In the genomic region with DNA sequence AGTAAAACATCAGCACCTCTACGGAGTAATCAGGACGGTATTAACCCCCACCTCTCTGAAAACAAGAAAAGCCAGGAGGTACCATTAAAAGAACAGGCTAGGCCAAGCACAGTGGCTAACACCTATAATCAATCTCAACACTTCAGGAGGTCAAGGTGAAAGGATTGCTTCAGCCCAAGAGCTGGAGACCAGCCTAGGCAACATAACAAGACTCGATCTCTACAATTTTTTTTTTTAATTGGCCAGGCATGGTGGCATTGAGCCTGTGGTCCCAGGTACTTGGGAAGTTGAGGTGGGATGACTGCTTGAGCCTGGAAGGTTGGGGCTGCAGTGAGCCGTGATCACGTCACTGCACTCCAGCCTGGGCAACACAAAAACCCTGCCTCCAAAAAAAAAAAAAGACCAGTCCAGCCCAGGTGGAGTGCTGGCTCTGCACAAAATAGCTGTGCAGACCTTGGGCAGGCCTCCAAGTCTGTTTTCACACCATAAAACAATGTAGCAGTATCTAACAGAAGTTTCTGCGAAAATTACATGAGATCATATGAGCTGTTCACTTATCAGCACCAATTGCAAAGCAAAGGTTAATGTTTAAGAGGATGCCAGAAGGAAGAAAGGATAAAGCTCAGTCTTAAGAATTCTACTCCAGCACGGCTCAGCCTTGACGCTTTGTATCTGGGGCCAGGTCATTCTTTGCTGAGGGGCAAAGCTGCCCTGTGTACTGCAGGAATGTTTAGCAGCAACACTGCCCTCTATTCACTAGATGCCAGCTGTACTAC, we compare ENCODE assay signal across 13 cellular contexts. TPM values are rescaled to one million over a fixed set of nuclear protein-coding genes. Genes with fewer than 3 reads are reported as not detected.
DNase-seq lines count a peak whose midpoint lies in the region; ATAC-seq, FAIRE-seq and TF ChIP-seq lines count a peak whose summit lies in the region.
"Had no signal": no experiment of that assay in that cellular context is flagged by ENCODE, and none has a peak within 500 bp of the region (broad histone marks: within the 10 kb centered on the region; RNA-seq: fewer than 3 reads in every experiment).

No MANE protein-coding gene starts in this region.

- no peaks in the 10 kb centered on the region for H3K9me3 ChIP-seq in right lobe of liver
- H3K9me3 ChIP-seq: ascending aorta, esophagus muscularis mucosa had no signal

- H3K27ac ChIP-seq in cingulate gyrus (ENCODE audit: low read depth, low read length) (peak overlapping the region; percentile 48), right lobe of liver (peak overlapping the region in 2 of 3 donors; percentile 10 to 62), substantia nigra (ENCODE audit: low read depth, low read length, poor library complexity, severe bottlenecking) (peak overlapping the region; percentile 41)
- H3K27ac ChIP-seq: ascending aorta had no signal

- FAIRE-seq in D721Med (lab: Jason Lieb, UNC) = no peak
- FAIRE-seq: islet of Langerhans had no signal

- ATAC-seq in right lobe of liver = peak; percentile 69 to 80 (median 76)
- ATAC-seq in activated CD8-positive, alpha-beta T cell treated with anti-CD3 and anti-CD28 coated beads, Interleukin-2, amount 10 ng/mL, durations not matched to agents 7 days and 5 days = no peak

- 24% methylated on average over 8 of the region's 8 CpGs for WGBS in right lobe of liver (ENCODE audit: insufficient coverage, low coverage, low lambda C conversion rate, missing lambda C conversion rate)

- TF ChIP-seq CTCF in right lobe of liver (IDR thresholded peaks at IDR 0.05) = no peak
- TF ChIP-seq CTCF in D721Med (IDR thresholded peaks at IDR 0.05; ENCODE audit: insufficient read depth, missing control alignments) = no peak

- no peaks in the 10 kb centered on the region for H3K9me3 Mint-ChIP-seq in activated CD8-positive, alpha-beta T cell treated with anti-CD3 and anti-CD28 coated beads, Interleukin-2, amount 10 ng/mL, durations not matched to agents 7 days and 5 days (ENCODE audit: insufficient read depth)
- H3K9me3 Mint-ChIP-seq: T-helper 2 cell treated with Interferon-gamma antibody and Interleukin-4, amounts not matched to agents 5 μg/mL and 100 μg/mL, for 36 hours had no signal

- peaks cover 2% of the 10 kb centered on the region for H3K36me3 Mint-ChIP-seq in activated CD8-positive, alpha-beta T cell treated with anti-CD3 and anti-CD28 coated beads, Interleukin-2, amount 10 ng/mL, durations not matched to agents 7 days and 5 days (ENCODE audit: low read depth)

- H3K4me1 ChIP-seq in right lobe of liver = peaks cover 0 to 38% (median 8%) of the 10 kb centered on the region in 4 donors
- H3K4me1 ChIP-seq: ascending aorta had no signal

- no peak overlapping the region for H3K27ac Mint-ChIP-seq in activated CD8-positive, alpha-beta T cell treated with anti-CD3 and anti-CD28 coated beads, Interleukin-2, amount 10 ng/mL, durations not matched to agents 7 days and 5 days
- H3K27ac Mint-ChIP-seq: T-helper 2 cell treated with Interferon-gamma antibody and Interleukin-4, amounts not matched to agents 5 μg/mL and 100 μg/mL, for 36 hours had no signal

- POLR2A ChIA-PET in activated CD8-positive, alpha-beta T cell treated with anti-CD3 and anti-CD28 coated beads, Interleukin-2, amount 10 ng/mL, durations not matched to agents 7 days and 5 days (lab: Charles Lee) = interaction anchor here (0.6 kb wide), 1 partner anchor 14 kb away, joined by 3 read pairs; no protein-coding TSS in a partner anchor

- CTCF ChIA-PET in activated CD8-positive, alpha-beta T cell treated with anti-CD3 and anti-CD28 coated beads, Interleukin-2, amount 10 ng/mL, durations not matched to agents 7 days and 5 days (lab: Charles Lee) = no interaction called here

- H3K4me1 Mint-ChIP-seq in activated CD8-positive, alpha-beta T cell treated with anti-CD3 and anti-CD28 coated beads, Interleukin-2, amount 10 ng/mL, durations not matched to agents 7 days and 5 days (ENCODE audit: low read depth) = no peaks in the 10 kb centered on the region

- no peak overlapping the region for H3K4me3 ChIP-seq in right lobe of liver
- H3K4me3 ChIP-seq: ascending aorta, esophagus muscularis mucosa had no signal

- no peak overlapping the region for H3K4me3 Mint-ChIP-seq in activated CD8-positive, alpha-beta T cell treated with anti-CD3 and anti-CD28 coated beads, Interleukin-2, amount 10 ng/mL, durations not matched to agents 7 days and 5 days
- H3K4me3 Mint-ChIP-seq: T-helper 2 cell treated with Interferon-gamma antibody and Interleukin-4, amounts not matched to agents 5 μg/mL and 100 μg/mL, for 36 hours had no signal

- no peaks in the 10 kb centered on the region for H3K27me3 ChIP-seq in right lobe of liver
- H3K27me3 ChIP-seq: ascending aorta, esophagus muscularis mucosa had no signal

- intact Hi-C loops in right lobe of liver (cut with DNase I) = no loop called here

- DNase-seq in NCI-H226 = peak; percentile 27
- peak in 1 of 3 donors; percentile 45 for DNase-seq in right lobe of liver
- peak in 2 of 49 donors; percentile 29 to 75 for DNase-seq in substantia nigra (lab: John Stamatoyannopoulos, UW)
- DNase-seq in NCI-H2196 treated with DMSO at 0.1 percent for 48 hours (lab: John Stamatoyannopoulos, UW; ENCODE audit: unreplicated experiment) = no peak
- DNase-seq in D721Med (ENCODE audit: insufficient read length, low spot score) = no peak
- no peak for DNase-seq in activated CD8-positive, alpha-beta T cell treated with anti-CD3 and anti-CD28 coated beads, Interleukin-2, amount 10 ng/mL, durations not matched to agents 7 days and 5 days
- DNase-seq: DND-41, NCI-H1105 treated with DMSO at 0.1 percent for 48 hours had no signal

- TF ChIP-seq POLR2A in right lobe of liver (IDR thresholded peaks at IDR 0.05) = no peak

- H3K27me3 Mint-ChIP-seq in activated CD8-positive, alpha-beta T cell treated with anti-CD3 and anti-CD28 coated beads, Interleukin-2, amount 10 ng/mL, durations not matched to agents 7 days and 5 days (ENCODE audit: low read depth) = no peaks in the 10 kb centered on the region

- no peaks in the 10 kb centered on the region for H3K36me3 ChIP-seq in right lobe of liver
- H3K36me3 ChIP-seq: ascending aorta had no signal

RNA-seq across cellular contexts. Expression of gene CHKA, which starts 14.8 kb away (rescaled TPM):
- 10 to 100 TPM; 15.1 to 35.8 (median 28.5) TPM for total RNA-seq in right lobe of liver
- 10 to 100 TPM; 14.4 to 14.5 TPM for total RNA-seq in activated CD8-positive, alpha-beta T cell treated with anti-CD3 and anti-CD28 coated beads, Interleukin-2, amount 10 ng/mL, durations not matched to agents 7 days and 5 days
